Comparison of ENCODE assay signal across 10 cellular contexts in the genomic region with DNA sequence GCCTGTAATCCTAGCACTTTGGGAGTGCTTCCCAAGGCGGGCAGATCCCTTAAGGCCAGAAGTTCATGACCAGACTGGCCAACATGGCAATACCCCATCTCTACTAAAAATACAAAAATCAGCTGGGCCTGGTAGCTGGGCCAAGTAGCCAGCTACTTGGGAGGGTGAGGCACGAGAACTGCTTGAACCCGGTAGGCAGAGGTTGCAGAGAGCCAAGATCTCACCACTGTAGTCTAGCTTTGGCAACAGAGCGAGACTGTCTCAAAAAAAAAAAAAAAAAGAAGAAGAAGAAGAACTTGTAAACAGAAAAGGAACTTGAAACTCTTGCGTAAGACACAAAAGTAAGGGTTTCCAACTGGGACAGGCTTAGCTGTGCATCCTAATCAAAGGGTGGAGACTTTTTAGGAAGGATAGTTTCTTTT. TPM values are rescaled to one million over a fixed set of nuclear protein-coding genes. Genes with fewer than 3 reads are reported as not detected.
DNase-seq lines count a peak whose midpoint lies in the region; ATAC-seq, FAIRE-seq and TF ChIP-seq lines count a peak whose summit lies in the region.
"Had no signal": no experiment of that assay in that cellular context is flagged by ENCODE, and none has a peak within 500 bp of the region (broad histone marks: within the 10 kb centered on the region; RNA-seq: fewer than 3 reads in every experiment).

No MANE protein-coding gene starts in this region.

- peaks cover 13% of the 10 kb centered on the region for H3K4me1 Mint-ChIP-seq in activated T-cell treated with anti-CD3 and anti-CD28 coated beads, Interleukin-2, amount 50 U/mL, for 72 hours (ENCODE audit: low read depth)
- peaks cover 22% of the 10 kb centered on the region for H3K4me1 Mint-ChIP-seq in activated T-cell treated with anti-CD3 and anti-CD28 coated beads, Interleukin-2, amount 50 U/mL, for 4 hours (ENCODE audit: low read depth)
- H3K4me1 Mint-ChIP-seq in astrocyte (ENCODE audit: low read depth, unreplicated experiment) = peaks cover 12% of the 10 kb centered on the region

- H3K4me2 ChIP-seq in astrocyte (ENCODE audit: low read length) = no peak overlapping the region

- DNase-seq in activated T-cell treated with anti-CD3 and anti-CD28 coated beads, Interleukin-2, amount 50 U/mL, for 72 hours = no peak
- no peak for DNase-seq in activated T-cell treated with anti-CD3 and anti-CD28 coated beads, Interleukin-2, amount 50 U/mL, for 4 hours
- DNase-seq in astrocyte (ENCODE audit: low read depth) = no peak
- peak in 1 of 3 donors; percentile 53 for DNase-seq in right lobe of liver
- DNase-seq in upper lobe of right lung = no peak
- no peak for DNase-seq in NCI-H1092 treated with DMSO at 0.1 percent for 48 hours (lab: John Stamatoyannopoulos, UW)
- no peak for DNase-seq in NCI-H82 (lab: John Stamatoyannopoulos, UW)
- DNase-seq: ACHN, NCI-H2081 had no signal

- no peak overlapping the region for H3K4me3 Mint-ChIP-seq in activated T-cell treated with anti-CD3 and anti-CD28 coated beads, Interleukin-2, amount 50 U/mL, for 72 hours
- H3K4me3 Mint-ChIP-seq in activated T-cell treated with anti-CD3 and anti-CD28 coated beads, Interleukin-2, amount 50 U/mL, for 4 hours = no peak overlapping the region
- no peak overlapping the region for H3K4me3 Mint-ChIP-seq in astrocyte (ENCODE audit: unreplicated experiment)

- H3K4me1 ChIP-seq in astrocyte (ENCODE audit: insufficient read depth, low read length) (peaks cover 3% of the 10 kb centered on the region), right lobe of liver (peaks cover 0 to 23% (median 2%) of the 10 kb centered on the region in 4 donors), upper lobe of right lung (peaks cover 22% of the 10 kb centered on the region)

- peaks cover 6 to 8% of the 10 kb centered on the region in 2 donors for H3K36me3 Mint-ChIP-seq in activated T-cell treated with anti-CD3 and anti-CD28 coated beads, Interleukin-2, amount 50 U/mL, for 72 hours (ENCODE audit: insufficient read depth in 2 of 2)
- no peaks in the 10 kb centered on the region for H3K36me3 Mint-ChIP-seq in activated T-cell treated with anti-CD3 and anti-CD28 coated beads, Interleukin-2, amount 50 U/mL, for 4 hours (ENCODE audit: insufficient read depth)
- no peaks in the 10 kb centered on the region for H3K36me3 Mint-ChIP-seq in astrocyte (ENCODE audit: low read depth, unreplicated experiment)

- no peaks in the 10 kb centered on the region for H3K79me2 ChIP-seq in astrocyte (ENCODE audit: insufficient read depth, low read length)

- no peak for TF ChIP-seq CTCF in astrocyte (IDR thresholded peaks at IDR 0.05; ENCODE audit: insufficient read depth, low read depth, low read length)
- TF ChIP-seq CTCF in right lobe of liver (IDR thresholded peaks at IDR 0.05) = no peak
- no peak for TF ChIP-seq CTCF in upper lobe of right lung (IDR thresholded peaks at IDR 0.05)

- H3K4me3 ChIP-seq in astrocyte (ENCODE audit: insufficient read depth, low read depth, low read length) (no peak overlapping the region), right lobe of liver (no peak overlapping the region), upper lobe of right lung (no peak overlapping the region)

- no peak for FAIRE-seq in astrocyte (lab: Jason Lieb, UNC)

- intact Hi-C loops in right lobe of liver (cut with DNase I) = no loop called here
- intact Hi-C loops in upper lobe of right lung (cut with DNase I) = no loop called here

- H3K27me3 ChIP-seq in astrocyte (ENCODE audit: insufficient read depth, low read length) (no peaks in the 10 kb centered on the region), right lobe of liver (no peaks in the 10 kb centered on the region), upper lobe of right lung (no peaks in the 10 kb centered on the region)

- 12% methylated on average over 5 of the region's 5 CpGs for WGBS in right lobe of liver (ENCODE audit: insufficient coverage, low coverage, low lambda C conversion rate, missing lambda C conversion rate)

- H3K9me3 Mint-ChIP-seq in activated T-cell treated with anti-CD3 and anti-CD28 coated beads, Interleukin-2, amount 50 U/mL, for 72 hours = peaks cover 1 to 3% of the 10 kb centered on the region in 2 donors
- H3K9me3 Mint-ChIP-seq in activated T-cell treated with anti-CD3 and anti-CD28 coated beads, Interleukin-2, amount 50 U/mL, for 4 hours = peaks cover 11% of the 10 kb centered on the region
- peaks cover 10% of the 10 kb centered on the region for H3K9me3 Mint-ChIP-seq in astrocyte (ENCODE audit: unreplicated experiment)

- no peaks in the 10 kb centered on the region for H4K20me1 ChIP-seq in astrocyte (ENCODE audit: insufficient read depth, low read length)

- H2AFZ ChIP-seq in astrocyte (ENCODE audit: low read depth, low read length) = no peak overlapping the region

- no peak for TF ChIP-seq POLR2A in right lobe of liver (IDR thresholded peaks at IDR 0.05)

- H3K27ac Mint-ChIP-seq in activated T-cell treated with anti-CD3 and anti-CD28 coated beads, Interleukin-2, amount 50 U/mL, for 72 hours = peak overlapping the region; percentile 46
- peak overlapping the region; percentile 71 for H3K27ac Mint-ChIP-seq in astrocyte (ENCODE audit: unreplicated experiment)

- H3K9ac ChIP-seq in astrocyte (ENCODE audit: low read length) = no peak overlapping the region

- H3K36me3 ChIP-seq in astrocyte (ENCODE audit: insufficient read depth, low read length) (no peaks in the 10 kb centered on the region), right lobe of liver (no peaks in the 10 kb centered on the region), upper lobe of right lung (no peaks in the 10 kb centered on the region)

- H3K27ac ChIP-seq in astrocyte (ENCODE audit: low read depth, low read length) (no peak overlapping the region), right lobe of liver (peak overlapping the region; percentile 58 to 78 (median 71)), upper lobe of right lung (peak overlapping the region; percentile 75)

- ATAC-seq in activated T-cell treated with anti-CD3 and anti-CD28 coated beads, Interleukin-2, amount 50 U/mL, for 72 hours (replicated peaks in 1 of 2) = no peak
- ATAC-seq in activated T-cell treated with anti-CD3 and anti-CD28 coated beads, Interleukin-2, amount 50 U/mL, for 4 hours = no peak
- ATAC-seq in right lobe of liver (peak; percentile 61 to 78 (median 65)), upper lobe of right lung (peak; percentile 76), HG03521 (IDR thresholded peaks at IDR 0.05; ENCODE audit: unreplicated experiment) (no peak)

- H3K27me3 Mint-ChIP-seq in activated T-cell treated with anti-CD3 and anti-CD28 coated beads, Interleukin-2, amount 50 U/mL, for 72 hours (ENCODE audit: low read depth) = no peaks in the 10 kb centered on the region
- no peaks in the 10 kb centered on the region for H3K27me3 Mint-ChIP-seq in activated T-cell treated with anti-CD3 and anti-CD28 coated beads, Interleukin-2, amount 50 U/mL, for 4 hours (ENCODE audit: low read depth)
- H3K27me3 Mint-ChIP-seq in astrocyte (ENCODE audit: low read depth, unreplicated experiment) = no peaks in the 10 kb centered on the region

- no peaks in the 10 kb centered on the region for H3K9me3 ChIP-seq in astrocyte (ENCODE audit: insufficient read depth, low read depth, low read length)
- H3K9me3 ChIP-seq in right lobe of liver = no peaks in the 10 kb centered on the region
- no peaks in the 10 kb centered on the region for H3K9me3 ChIP-seq in upper lobe of right lung

RNA-seq across cellular contexts. Expression of gene IFIT2, which starts 5.6 kb away (rescaled TPM):
- 10 to 100 TPM; 10.8 to 36.0 TPM for total RNA-seq in activated T-cell treated with anti-CD3 and anti-CD28 coated beads, Interleukin-2, amount 50 U/mL, for 72 hours
- total RNA-seq in activated T-cell treated with anti-CD3 and anti-CD28 coated beads, Interleukin-2, amount 50 U/mL, for 4 hours = 1 to 10 TPM in 2 of 3 donors, under 1 TPM in 1; 0.87 to 1.7 (median 1.5) TPM
- total RNA-seq in astrocyte (36.0 and 42.0 TPM in 2 replicates), right lobe of liver (10 to 100 TPM in 3 of 6 experiments, 1 to 10 TPM in 3; 4.7 to 12.4 (median 9.8) TPM), upper lobe of right lung (47.2 TPM)

RNA-seq across cellular contexts. Expression of gene IFIT3, which starts 31.6 kb away (rescaled TPM):
- total RNA-seq in activated T-cell treated with anti-CD3 and anti-CD28 coated beads, Interleukin-2, amount 50 U/mL, for 72 hours = 10 to 100 TPM in 1 of 2 donors, 1 to 10 TPM in 1; 6.7 to 19.5 TPM
- total RNA-seq in activated T-cell treated with anti-CD3 and anti-CD28 coated beads, Interleukin-2, amount 50 U/mL, for 4 hours = 1 to 10 TPM; 2.1 to 3.9 (median 3.4) TPM
- total RNA-seq in astrocyte (171 and 193 TPM in 2 replicates), right lobe of liver (10 to 100 TPM in 4 of 6 experiments, 1 to 10 TPM in 2; 7.5 to 17.9 (median 11.5) TPM), upper lobe of right lung (78.0 TPM)

RNA-seq across cellular contexts. Expression of gene LIPA, which starts 44.7 kb away (rescaled TPM):
- 10 to 100 TPM; 19.5 to 21.3 TPM for total RNA-seq in activated T-cell treated with anti-CD3 and anti-CD28 coated beads, Interleukin-2, amount 50 U/mL, for 72 hours
- total RNA-seq in activated T-cell treated with anti-CD3 and anti-CD28 coated beads, Interleukin-2, amount 50 U/mL, for 4 hours = 10 to 100 TPM; 13.2 to 15.8 (median 14.7) TPM
- total RNA-seq in astrocyte (70.1 and 70.2 TPM in 2 replicates), right lobe of liver (100 to 1,000 TPM in 1 of 6 experiments, 10 to 100 TPM in 5; 52.4 to 179 (median 58.4) TPM), upper lobe of right lung (194 TPM)

Comparison
In these comparisons a context has a peak if more than half of its experiments do, and no peak if none do; other contexts are left out.
1. ATAC-seq: peak in right lobe of liver (4 of 4) and upper lobe of right lung (single experiment); none in activated T-cell treated with anti-CD3 and anti-CD28 coated beads, Interleukin-2, amount 50 U/mL, for 72 hours (0 of 2), activated T-cell treated with anti-CD3 and anti-CD28 coated beads, Interleukin-2, amount 50 U/mL, for 4 hours (0 of 2) and HG03521 (single experiment).